ENCODE assay signal across 23 cellular contexts in genomic region chrX:96753230-96753629, GRCh38.
"Had no signal": no experiment of that assay in that cellular context is flagged by ENCODE, and none has a peak within 500 bp of the region (broad histone marks: within the 10 kb centered on the region; RNA-seq: fewer than 3 reads in every experiment).

No MANE protein-coding gene starts in this region.

- H3K27ac ChIP-seq: esophagus squamous epithelium, neutrophil, parathyroid adenoma, right atrium auricular region, stomach, tibial artery had no signal

- H3K9me3 Mint-ChIP-seq: natural killer cell; stimulated activated effector memory CD8-positive, alpha-beta T cell treated with anti-CD3 and anti-CD28 coated beads, Interleukin-12 subunit alpha, Interleukin-12 subunit beta, amount 100 ng/mL, for 72 hours; type B pancreatic cell had no signal

- H3K36me3 ChIP-seq: esophagus squamous epithelium, neutrophil, right atrium auricular region, stomach, tibial artery had no signal

- H3K27me3 ChIP-seq: esophagus squamous epithelium, neutrophil, right atrium auricular region, stomach, tibial artery had no signal

- H3K4me3 ChIP-seq: esophagus squamous epithelium, right atrium auricular region, stomach, tibial artery had no signal

- H3K4me1 Mint-ChIP-seq: natural killer cell; stimulated activated effector memory CD8-positive, alpha-beta T cell treated with anti-CD3 and anti-CD28 coated beads, Interleukin-12 subunit alpha, Interleukin-12 subunit beta, amount 100 ng/mL, for 72 hours had no signal

- H3K27me3 Mint-ChIP-seq: progenitor cell of endocrine pancreas, type B pancreatic cell had no signal

- DNase-seq: caudate nucleus; cerebellar nuclear complex; cortex of kidney; effector CD4-positive, alpha-beta T cell; erythroblast; esophagus squamous epithelium; natural killer cell; stimulated activated CD4-positive, alpha-beta T cell treated with anti-CD3 and anti-CD28 coated beads, Interleukin-2, amount 100 ng/mL, for 24 hours; stimulated activated CD4-positive, alpha-beta T cell treated with anti-CD3 and anti-CD28 coated beads, Interleukin-4, amount 100 ng/mL, for 24 hours; stimulated activated naive CD4-positive, alpha-beta T cell treated with Interleukin-2 at 50 U/mL for 16 hours; stomach; tibial artery had no signal

- H3K9me3 ChIP-seq: esophagus squamous epithelium, neutrophil, right atrium auricular region, stomach, tibial artery had no signal

- H3K36me3 Mint-ChIP-seq: natural killer cell; stimulated activated effector memory CD8-positive, alpha-beta T cell treated with anti-CD3 and anti-CD28 coated beads, Interleukin-12 subunit alpha, Interleukin-12 subunit beta, amount 100 ng/mL, for 72 hours had no signal

- H3K27ac Mint-ChIP-seq: natural killer cell; stimulated activated effector memory CD8-positive, alpha-beta T cell treated with anti-CD3 and anti-CD28 coated beads, Interleukin-12 subunit alpha, Interleukin-12 subunit beta, amount 100 ng/mL, for 72 hours; type B pancreatic cell had no signal

- ATAC-seq: natural killer cell; sciatic nerve; stimulated activated effector memory CD8-positive, alpha-beta T cell treated with anti-CD3 and anti-CD28 coated beads, Interleukin-12 subunit alpha, Interleukin-12 subunit beta, amount 100 ng/mL, for 72 hours had no signal

- H3K4me3 Mint-ChIP-seq: natural killer cell; stimulated activated effector memory CD8-positive, alpha-beta T cell treated with anti-CD3 and anti-CD28 coated beads, Interleukin-12 subunit alpha, Interleukin-12 subunit beta, amount 100 ng/mL, for 72 hours; type B pancreatic cell had no signal

- H2AFZ ChIP-seq: parathyroid adenoma had no signal

- H3K4me1 ChIP-seq: esophagus squamous epithelium, parathyroid adenoma, right atrium auricular region, stomach, tibial artery had no signal

- H3K79me2 ChIP-seq: parathyroid adenoma had no signal

- FAIRE-seq: endothelial cell of umbilical vein, frontal cortex, keratinocyte, urothelium cell line had no signal

- H3K9ac ChIP-seq: parathyroid adenoma had no signal
